24 cellular contexts compared by ENCODE assay signal in the genomic region with DNA sequence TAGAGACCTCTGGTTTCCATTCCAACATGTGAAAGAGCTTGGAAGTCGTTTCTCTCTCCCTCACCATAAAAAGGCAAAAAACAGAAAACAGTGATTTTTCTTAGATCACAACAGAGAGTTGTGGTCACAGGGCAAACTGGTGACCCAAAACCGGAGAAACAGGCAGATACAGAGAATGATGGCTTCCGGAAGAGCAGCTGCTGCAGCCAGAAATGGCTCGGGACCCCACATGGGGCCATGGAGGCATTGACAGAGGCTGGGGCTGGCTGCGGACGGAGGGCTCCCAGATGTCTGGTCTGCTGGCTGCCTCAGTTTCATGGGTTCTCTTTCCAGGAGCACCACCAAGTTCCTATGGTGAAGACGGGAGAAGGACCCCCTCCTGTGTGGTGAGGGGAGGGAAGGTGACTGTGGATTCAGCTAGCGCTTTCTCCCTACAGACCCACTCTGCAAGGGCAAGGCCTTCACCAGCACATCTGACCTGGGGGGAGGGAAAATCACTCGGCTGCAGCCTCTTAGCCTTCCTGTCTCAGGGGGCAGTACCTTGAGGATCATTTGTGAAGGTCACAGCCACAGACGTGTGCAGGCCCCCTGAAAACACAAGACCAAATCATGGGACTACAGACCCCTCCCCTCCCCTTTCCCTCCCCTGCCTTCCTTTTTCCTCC.
"Had no signal": no experiment of that assay in that cellular context is flagged by ENCODE, and none has a peak within 500 bp of the region (broad histone marks: within the 10 kb centered on the region; RNA-seq: fewer than 3 reads in every experiment).

No MANE protein-coding gene starts in this region.

- H3K4me3 ChIP-seq: breast epithelium, MG63 had no signal

- H3K27ac ChIP-seq: breast epithelium had no signal

- H3K9me3 ChIP-seq: MG63 had no signal

- H3K36me3 ChIP-seq: breast epithelium, MG63 had no signal

- H3K27me3 ChIP-seq: breast epithelium, MG63 had no signal

- ATAC-seq: T-helper 17 cell, WTC11 had no signal

- DNase-seq: activated CD4-positive, alpha-beta T cell treated with anti-CD3 and anti-CD28 coated beads for 48 hours; activated CD4-positive, alpha-beta T cell treated with anti-CD3 and anti-CD28 coated beads, Interleukin-2, amount 50 U/mL, for 4 hours; activated CD4-positive, CD25-positive, alpha-beta regulatory T cell treated with anti-CD3 and anti-CD28 coated beads, Interleukin-2, amount 50 U/mL, for 72 hours; activated effector memory CD4-positive, alpha-beta T cell treated with Interleukin-2 at 50 U/mL for 16 hours; activated naive CD4-positive, alpha-beta T cell; activated T-cell treated with anti-CD3 and anti-CD28 coated beads, Interleukin-2, amount 50 U/mL, for 24 hours; aorta; central memory CD4-positive, alpha-beta T cell; MG63; MV-4-11; NCI-H1092 treated with DMSO at 0.1 percent for 48 hours; NCI-H1417 treated with DMSO at 0.1 percent for 48 hours; NCI-H1694; NCI-H2029; NCI-H2107; NCI-H2171 treated with DMSO at 0.1 percent for 48 hours; NCI-H226; NCI-H526; NCI-H774; SIG-M5; T-helper 17 cell; T-helper 9 cell had no signal

- H3K4me1 ChIP-seq: breast epithelium had no signal
